ENCODE assay signal across 4 cellular contexts in genomic region chr17:28427982-28428381, GRCh38. TPM values are rescaled to one million over a fixed set of nuclear protein-coding genes. Genes with fewer than 3 reads are reported as not detected.
"Had no signal": no experiment of that assay in that cellular context is flagged by ENCODE, and none has a peak within 500 bp of the region (broad histone marks: within the 10 kb centered on the region; RNA-seq: fewer than 3 reads in every experiment).

No MANE protein-coding gene starts in this region.

RNA-seq across cellular contexts. Expression of gene SLC13A2, which starts 45.5 kb away (rescaled TPM):
- total RNA-seq: HT-29, HT1080 had no signal
- polyA plus RNA-seq: IgD-negative memory B cell, K562 had no signal

RNA-seq across cellular contexts. Expression of gene VTN, which starts 57.9 kb away (rescaled TPM):
- total RNA-seq: HT-29, HT1080 had no signal
- polyA plus RNA-seq: IgD-negative memory B cell had no signal
